9 cellular contexts compared by ENCODE assay signal in the genomic region with DNA sequence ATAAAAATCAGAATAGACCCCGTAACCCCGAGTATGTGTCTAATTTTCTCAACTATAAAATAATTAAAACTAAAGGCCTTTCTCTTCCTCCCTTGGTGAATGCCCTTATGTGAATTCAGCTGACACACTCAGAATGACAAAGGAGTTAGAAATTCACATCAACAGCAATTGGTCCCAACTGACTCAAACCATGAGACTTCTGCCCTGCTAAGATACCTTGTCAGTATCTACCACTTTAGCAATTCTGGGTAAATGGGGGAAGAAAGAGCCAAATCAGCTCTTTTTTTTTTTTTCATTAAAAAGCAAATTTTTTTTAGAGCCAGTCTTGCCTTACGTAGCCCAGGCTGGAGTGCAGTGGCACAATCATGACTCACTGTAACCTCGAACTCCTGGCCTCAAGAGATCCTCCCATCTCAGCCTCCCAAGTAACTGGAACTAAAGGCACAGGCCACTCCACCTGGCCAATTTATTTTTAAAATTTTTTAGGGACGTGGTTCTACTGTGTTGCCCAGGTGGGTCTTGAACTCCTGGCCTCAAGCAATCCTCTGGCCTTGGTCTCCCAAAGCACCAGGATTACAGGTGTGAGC. TPM values are rescaled to one million over a fixed set of nuclear protein-coding genes. Genes with fewer than 3 reads are reported as not detected.
A peak's percentile ranks its signal among the peaks of the same experiment; 100 is the strongest.
DNase-seq lines count a peak whose midpoint lies in the region; ATAC-seq and TF ChIP-seq lines count a peak whose summit lies in the region.
"Had no signal": no experiment of that assay in that cellular context is flagged by ENCODE, and none has a peak within 500 bp of the region (broad histone marks: within the 10 kb centered on the region; RNA-seq: fewer than 3 reads in every experiment).

No MANE protein-coding gene starts in this region.

- H3K79me2 ChIP-seq in H9 (ENCODE audit: insufficient read depth, low read length) (peaks cover 9% of the 10 kb centered on the region), smooth muscle cell (ENCODE audit: low read depth) (peaks cover 27% of the 10 kb centered on the region)

- no peak overlapping the region for H2BK15ac ChIP-seq in H9 (ENCODE audit: low read depth, low read length)

- peak overlapping the region in 1 of 3 experiments; percentile 16; a peak in 1 of 7 replicates for H3K27ac Mint-ChIP-seq in H9
- no peak overlapping the region for H3K27ac Mint-ChIP-seq in T-cell
- peak overlapping the region; percentile 91 for H3K27ac Mint-ChIP-seq in glutamatergic neuron (ENCODE audit: unreplicated experiment)

- POLR2A ChIA-PET in T-cell (lab: Charles Lee): interaction anchor here in 1 of 2 donors (0.6 kb wide), 1 partner anchor 9 kb away, joined by 3 read pairs; no protein-coding TSS in a partner anchor

- H4K20me1 ChIP-seq in H9 (ENCODE audit: control insufficient read depth, insufficient read depth, insufficient read length) (no peaks in the 10 kb centered on the region), smooth muscle cell (ENCODE audit: low read depth) (peaks cover 22% of the 10 kb centered on the region)

- H3K4ac ChIP-seq in H9 (ENCODE audit: low read depth, low read length): no peak overlapping the region; the same call in 1 of the 2 replicates

- H3K27ac ChIP-seq in H9 (ENCODE audit: insufficient read length, low read depth, low read length) (no peak overlapping the region), smooth muscle cell (ENCODE audit: low read depth) (peak overlapping the region; percentile 73)

- no peak overlapping the region for H4K5ac ChIP-seq in H9 (ENCODE audit: insufficient read length, low read depth, low read length)

- no peaks in the 10 kb centered on the region for H3K36me3 ChIP-seq in smooth muscle cell (ENCODE audit: low read depth)

- H2AK5ac ChIP-seq in H9 (ENCODE audit: insufficient read length, low read length): no peak overlapping the region

- no peak overlapping the region for H2BK5ac ChIP-seq in H9 (ENCODE audit: insufficient read length, low read length)

- TF ChIP-seq CTCF in H9 (conservative IDR thresholded peaks at IDR 0.05) (no peak), glutamatergic neuron (IDR thresholded peaks at IDR 0.05; ENCODE audit: partially characterized antibody, unreplicated experiment) (no peak), smooth muscle cell (IDR thresholded peaks at IDR 0.05; ENCODE audit: borderline replicate concordance, insufficient read depth, poor library complexity, severe bottlenecking) (no peak)

- H2AFZ ChIP-seq in H9 (ENCODE audit: low read length) (no peak overlapping the region), smooth muscle cell (ENCODE audit: low read depth) (no peak overlapping the region)

- WGBS in H9 (ENCODE audit: extremely low coverage, insufficient read length, low lambda C conversion rate): no CpG with 5 or more reads among the region's 5 CpGs
- WGBS in smooth muscle cell (ENCODE audit: low lambda C conversion rate): 94% methylated on average over 5 of the region's 5 CpGs

- H3K9me3 ChIP-seq in H9 (ENCODE audit: control insufficient read depth, low read depth, low read length) (no peaks in the 10 kb centered on the region), smooth muscle cell (replicated peaks; ENCODE audit: low read depth) (no peaks in the 10 kb centered on the region)

- H3K79me1 ChIP-seq in H9 (ENCODE audit: insufficient read depth, low read depth, low read length, poor library complexity, severe bottlenecking): no peaks in the 10 kb centered on the region

- peaks cover 9 to 10% (median 9%) of the 10 kb centered on the region in 3 experiments; a peak in 6 of 7 replicates for H3K36me3 Mint-ChIP-seq in H9 (ENCODE audit: insufficient read depth in 1 of 3, low read depth in 3 of 3)
- peaks cover 7% of the 10 kb centered on the region for H3K36me3 Mint-ChIP-seq in T-cell
- H3K36me3 Mint-ChIP-seq in glutamatergic neuron (ENCODE audit: unreplicated experiment): peaks cover 3% of the 10 kb centered on the region

- H3K4me2 ChIP-seq in H9 (ENCODE audit: insufficient read depth, insufficient read length, low read length) (no peak overlapping the region), smooth muscle cell (no peak overlapping the region)

- H2BK120ac ChIP-seq in H9 (ENCODE audit: low read depth, low read length, poor library complexity, severe bottlenecking): no peak overlapping the region

- H2BK12ac ChIP-seq in H9 (ENCODE audit: insufficient read length, low read depth, low read length): no peak overlapping the region

- DNase-seq in H9 (no peak), T-cell (no peak), glutamatergic neuron (no peak), smooth muscle cell (lab: John Stamatoyannopoulos, UW; ENCODE audit: unreplicated experiment) (no peak), COR-L47 (lab: John Stamatoyannopoulos, UW) (no peak), midbrain (lab: John Stamatoyannopoulos, UW) (no peak)
- DNase-seq: NCI-H2081; stimulated activated CD4-positive, alpha-beta T cell treated with anti-CD3 and anti-CD28 coated beads, Interleukin-1b, Interleukin-23, amount 100 ng/mL, for 48 hours had no signal

- no peak overlapping the region for H3K14ac ChIP-seq in H9 (ENCODE audit: insufficient read depth, low read length)

- no peaks in the 10 kb centered on the region for H3K23me2 ChIP-seq in H9 (ENCODE audit: insufficient read length, low read depth, low read length, poor library complexity, severe bottlenecking)

- no peak overlapping the region for H3T11ph ChIP-seq in H9 (ENCODE audit: low read length)

- H3K4me1 Mint-ChIP-seq in H9 (peaks cover 38 to 42% of the 10 kb centered on the region in 2 experiments), T-cell (peaks cover 26 to 39% (median 35%) of the 10 kb centered on the region in 3 donors), glutamatergic neuron (ENCODE audit: low read depth, unreplicated experiment) (peaks cover 18% of the 10 kb centered on the region)

- no peak overlapping the region for H4K8ac ChIP-seq in H9 (replicated peaks; ENCODE audit: insufficient read length, low read depth, low read length)

- peaks cover 23% of the 10 kb centered on the region for H3F3A ChIP-seq in smooth muscle cell (ENCODE audit: low read depth)

- no peaks in the 10 kb centered on the region for H3K27me3 Mint-ChIP-seq in H9 (ENCODE audit: low read depth)
- no peaks in the 10 kb centered on the region for H3K27me3 Mint-ChIP-seq in T-cell
- H3K27me3 Mint-ChIP-seq in glutamatergic neuron (ENCODE audit: unreplicated experiment): peaks cover 10% of the 10 kb centered on the region

- no peak overlapping the region for H3K18ac ChIP-seq in H9 (ENCODE audit: insufficient read length, low read depth, low read length)

- no peaks in the 10 kb centered on the region for H3K27me3 ChIP-seq in H9 (ENCODE audit: insufficient read depth, low read length)
- no peaks in the 10 kb centered on the region for H3K27me3 ChIP-seq in smooth muscle cell (ENCODE audit: low read depth)

- H3K4me3 ChIP-seq in smooth muscle cell: no peak overlapping the region

- H3K9ac ChIP-seq in H9 (ENCODE audit: extremely low read depth, insufficient read length, low read length) (no peak overlapping the region), smooth muscle cell (ENCODE audit: low read depth) (no peak overlapping the region)

- CTCF ChIA-PET in T-cell (lab: Charles Lee): interaction anchor here (0.6 to 1.1 kb wide), 4 partner anchors 11 to 891 kb away, joined by 3 to 6 read pairs (median 4); no protein-coding TSS in a partner anchor

- H3K9me3 Mint-ChIP-seq in H9 (no peaks in the 10 kb centered on the region; a peak in 1 of 5 replicates), T-cell (no peaks in the 10 kb centered on the region), glutamatergic neuron (ENCODE audit: unreplicated experiment) (peaks cover 12% of the 10 kb centered on the region)

- H3K56ac ChIP-seq in H9 (ENCODE audit: insufficient read length, low read depth, low read length): no peak overlapping the region

- H2BK20ac ChIP-seq in H9 (ENCODE audit: low read depth, low read length, poor library complexity, severe bottlenecking): no peak overlapping the region

- H3K23ac ChIP-seq in H9 (ENCODE audit: insufficient read length, low read depth, low read length): no peak overlapping the region

- 0 out of 2 replicates have a peak, but pooled peaks cover 2% of the 10 kb centered on the region for H3K4me1 ChIP-seq in H9 (ENCODE audit: insufficient read depth, low read length)
- peaks cover 24% of the 10 kb centered on the region for H3K4me1 ChIP-seq in smooth muscle cell (ENCODE audit: low read depth)

- peak overlapping the region; percentile 75 to 81; a peak in 3 of 5 replicates for H3K4me3 Mint-ChIP-seq in H9
- H3K4me3 Mint-ChIP-seq in T-cell: peak overlapping the region; percentile 73 to 82 (median 76)
- H3K4me3 Mint-ChIP-seq in glutamatergic neuron (ENCODE audit: unreplicated experiment): peak overlapping the region; percentile 82

- H4K91ac ChIP-seq in H9 (ENCODE audit: insufficient read length, low read depth, low read length): no peak overlapping the region

- ATAC-seq in T-cell (replicated peaks in 1 of 4) (no peak), GM19452 (IDR thresholded peaks at IDR 0.05; ENCODE audit: unreplicated experiment) (no peak)

RNA-seq across cellular contexts. Expression of a gene that starts 1.7 kb away (rescaled TPM):
- total RNA-seq in H9 (2021) (97.5 and 106 TPM in 2 replicates), T-cell (10 to 100 TPM; 31.5 to 54.7 (median 44.4) TPM), glutamatergic neuron (ENCODE audit: unreplicated experiment) (136 TPM), smooth muscle cell (78.4 and 89.7 TPM in 2 replicates)
- 25.9 and 27.5 TPM in 2 replicates for polyA plus RNA-seq in smooth muscle cell
